ENCODE assay signal across 14 cellular contexts in genomic region chr19:12646551-12646950, GRCh38. TPM values are rescaled to one million over a fixed set of nuclear protein-coding genes. Genes with fewer than 3 reads are reported as not detected.
DNase-seq lines count a peak whose midpoint lies in the region; ATAC-seq, FAIRE-seq and TF ChIP-seq lines count a peak whose summit lies in the region.
"Had no signal": no experiment of that assay in that cellular context is flagged by ENCODE, and none has a peak within 500 bp of the region (broad histone marks: within the 10 kb centered on the region; RNA-seq: fewer than 3 reads in every experiment).

No MANE protein-coding gene starts in this region.

- DNase-seq in AG08396 (ENCODE audit: low spot score) (peak; percentile 12), AG20443 (ENCODE audit: low spot score) (peak; percentile 13), T-helper 17 cell (no peak), kidney (peak; percentile 42), OCI-M1 (lab: John Stamatoyannopoulos, UW) (no peak), caudate nucleus (lab: John Stamatoyannopoulos, UW) (no peak), GDM1 (lab: John Stamatoyannopoulos, UW) (no peak)
- DNase-seq: COR-L47, NCI-H1436 treated with DMSO at 0.1 percent for 48 hours, NCI-H510A treated with DMSO at 0.1 percent for 48 hours, SIG-M5 had no signal

- no peak overlapping the region for H3K4me3 ChIP-seq in kidney (ENCODE audit: low read length in 2 of 2)
- H3K4me3 ChIP-seq: HAP-1 had no signal

- H3K9me3 ChIP-seq in T-helper 17 cell (ENCODE audit: control insufficient read depth, low read length, poor library complexity, severe bottlenecking) (no peaks in the 10 kb centered on the region), kidney (ENCODE audit: control insufficient read depth in 1 of 2, low read length in 2 of 2) (no peaks in the 10 kb centered on the region)
- H3K9me3 ChIP-seq: HAP-1 had no signal

- no peak for ATAC-seq in T-helper 17 cell

- TF ChIP-seq CTCF in kidney (IDR thresholded peaks at IDR 0.05; ENCODE audit: borderline replicate concordance, extremely low read depth, insufficient read depth), result no peak

- H3K4me1 ChIP-seq in kidney (ENCODE audit: control insufficient read depth in 1 of 2, insufficient read depth in 1 of 2, low read depth in 1 of 2, low read length in 2 of 2), result peaks cover 0 to 4% of the 10 kb centered on the region in 2 donors
- H3K4me1 ChIP-seq: HAP-1 had no signal

- H3K36me3 ChIP-seq in kidney (ENCODE audit: control insufficient read depth in 1 of 2, insufficient read depth in 2 of 2, low read length in 2 of 2), result no peaks in the 10 kb centered on the region
- H3K36me3 ChIP-seq: HAP-1 had no signal

- no peak overlapping the region for H3K9ac ChIP-seq in kidney (ENCODE audit: low read length in 2 of 2)

- no peak overlapping the region for H3K27ac ChIP-seq in kidney (ENCODE audit: low read depth in 2 of 2, low read length in 2 of 2)
- no peak overlapping the region for H3K27ac ChIP-seq in caudate nucleus (ENCODE audit: low read depth, low read length)
- H3K27ac ChIP-seq: C4-2B had no signal

- FAIRE-seq in kidney (lab: Jason Lieb, UNC), result no peak
- FAIRE-seq: GM19239 had no signal

- no peaks in the 10 kb centered on the region for H3K4me1 Mint-ChIP-seq in T-helper 17 cell

- peak overlapping the region; percentile 39 for H3K4me3 Mint-ChIP-seq in T-helper 17 cell

- no peaks in the 10 kb centered on the region for H3K36me3 Mint-ChIP-seq in T-helper 17 cell (ENCODE audit: low read depth)

- intact Hi-C loops in kidney (cut with DNase I), result no loop called here

- peak overlapping the region; percentile 51 for H3K27ac Mint-ChIP-seq in T-helper 17 cell

- no peaks in the 10 kb centered on the region for H3K27me3 Mint-ChIP-seq in T-helper 17 cell

RNA-seq across cellular contexts. Expression of gene MAN2B1, which starts 20.0 kb away (rescaled TPM):
- total RNA-seq in T-helper 17 cell (100 to 1,000 TPM; 157 to 181 TPM), kidney (90.5 TPM)
- 63.9 TPM for polyA plus RNA-seq in kidney (ENCODE audit: insufficient read depth, low read depth, low replicate concordance)

RNA-seq across cellular contexts. Expression of gene WDR83, which starts 20.1 kb away (rescaled TPM):
- total RNA-seq in T-helper 17 cell (10 to 100 TPM; 10.5 to 11.1 TPM), kidney (10.5 TPM)
- 21.2 TPM for polyA plus RNA-seq in kidney (ENCODE audit: insufficient read depth, low read depth, low replicate concordance)

RNA-seq across cellular contexts. Expression of gene DHPS, which starts 35.1 kb away (rescaled TPM):
- total RNA-seq in T-helper 17 cell (100 to 1,000 TPM; 126 to 147 TPM), kidney (75.9 TPM)
- polyA plus RNA-seq in kidney (ENCODE audit: insufficient read depth, low read depth, low replicate concordance), result 61.3 TPM

RNA-seq across cellular contexts. Expression of gene ZNF791, which starts 35.8 kb away (rescaled TPM):
- total RNA-seq in T-helper 17 cell (10 to 100 TPM; 46.2 to 47.0 TPM), kidney (34.7 TPM)
- polyA plus RNA-seq in kidney (ENCODE audit: insufficient read depth, low read depth, low replicate concordance), result 6.5 TPM

RNA-seq across cellular contexts. Expression of gene ZNF490, which starts 35.9 kb away (rescaled TPM):
- total RNA-seq in T-helper 17 cell, result 1 to 10 TPM; 6.8 to 7.0 TPM
- 14.3 TPM for total RNA-seq in kidney
- polyA plus RNA-seq in kidney (ENCODE audit: insufficient read depth, low read depth, low replicate concordance), result 1.0 TPM

Comparison
In these comparisons a context has a peak if more than half of its experiments do, and no peak if none do; other contexts are left out.
1. DNase-seq: peak in AG08396 (single experiment), AG20443 (single experiment) and kidney (single experiment); none in T-helper 17 cell (0 of 3), OCI-M1 (single experiment), caudate nucleus (0 of 61) and GDM1 (single experiment).